In genomic region chr19:8109455-8109854, GRCh38 we compare ENCODE assay signal across 32 cellular contexts. TPM values are rescaled to one million over a fixed set of nuclear protein-coding genes. Genes with fewer than 3 reads are reported as not detected.
"Had no signal": no experiment of that assay in that cellular context is flagged by ENCODE, and none has a peak within 500 bp of the region (broad histone marks: within the 10 kb centered on the region; RNA-seq: fewer than 3 reads in every experiment).

No MANE protein-coding gene starts in this region.

- H3K36me3 ChIP-seq: ascending aorta, breast epithelium, cardiac muscle cell, colonic mucosa, esophagus squamous epithelium, gastroesophageal sphincter had no signal

- H3K27ac Mint-ChIP-seq: activated CD8-positive, alpha-beta T cell treated with anti-CD3 and anti-CD28 coated beads for 36 hours; activated naive CD4-positive, alpha-beta T cell treated with anti-CD3 and anti-CD28 coated beads, Interleukin-2, amount 50 U/mL, for 72 hours; activated naive CD8-positive, alpha-beta T cell treated with anti-CD3 and anti-CD28 coated beads, Interleukin-2, amount 10 ng/mL, durations not matched to agents 7 days and 5 days; activated T-helper 17 cell treated with anti-CD3 and anti-CD28 coated beads, Interleukin-2, amount 50 U/mL, for 72 hours; brain had no signal

- H3K9me3 ChIP-seq: ascending aorta, breast epithelium, colonic mucosa, esophagus squamous epithelium, gastroesophageal sphincter had no signal

- H3K27me3 ChIP-seq: ascending aorta, breast epithelium, cardiac muscle cell, colonic mucosa had no signal

- ATAC-seq: activated CD8-positive, alpha-beta T cell treated with anti-CD3 and anti-CD28 coated beads for 36 hours; activated naive CD4-positive, alpha-beta T cell treated with anti-CD3 and anti-CD28 coated beads, Interleukin-2, amount 50 U/mL, for 72 hours; activated T-cell treated with anti-CD3 and anti-CD28 coated beads, Interleukin-2, amount 50 U/mL, for 4 hours; activated T-helper 17 cell treated with anti-CD3 and anti-CD28 coated beads, Interleukin-2, amount 50 U/mL, for 72 hours; gastroesophageal sphincter had no signal

- H3K27ac ChIP-seq: ascending aorta, breast epithelium, cardiac muscle cell, colonic mucosa, epithelial cell of prostate, esophagus squamous epithelium, gastroesophageal sphincter had no signal

- H3K4me3 ChIP-seq: ascending aorta, breast epithelium, cardiac muscle cell, colonic mucosa, esophagus squamous epithelium, gastroesophageal sphincter had no signal

- H3K4me3 Mint-ChIP-seq: activated CD8-positive, alpha-beta T cell treated with anti-CD3 and anti-CD28 coated beads for 36 hours; activated naive CD8-positive, alpha-beta T cell treated with anti-CD3 and anti-CD28 coated beads, Interleukin-2, amount 10 ng/mL, durations not matched to agents 7 days and 5 days; activated T-cell treated with anti-CD3 and anti-CD28 coated beads, Interleukin-2, amount 50 U/mL, for 4 hours; activated T-helper 17 cell treated with anti-CD3 and anti-CD28 coated beads, Interleukin-2, amount 50 U/mL, for 72 hours; brain had no signal

- H3K27me3 Mint-ChIP-seq: brain had no signal

- H3K36me3 Mint-ChIP-seq: activated naive CD4-positive, alpha-beta T cell treated with anti-CD3 and anti-CD28 coated beads, Interleukin-2, amount 50 U/mL, for 72 hours; activated naive CD8-positive, alpha-beta T cell treated with anti-CD3 and anti-CD28 coated beads, Interleukin-2, amount 10 ng/mL, durations not matched to agents 7 days and 5 days had no signal

- H3K4me1 Mint-ChIP-seq: activated naive CD8-positive, alpha-beta T cell treated with anti-CD3 and anti-CD28 coated beads, Interleukin-2, amount 10 ng/mL, durations not matched to agents 7 days and 5 days; activated T-helper 17 cell treated with anti-CD3 and anti-CD28 coated beads, Interleukin-2, amount 50 U/mL, for 72 hours; brain had no signal

- DNase-seq: activated CD4-positive, alpha-beta T cell treated with anti-CD3 and anti-CD28 coated beads for 48 hours; activated CD4-positive, alpha-beta T cell treated with anti-CD3 and anti-CD28 coated beads, Interleukin-2, amount 50 U/mL, for 1 hour; activated CD4-positive, alpha-beta T cell treated with anti-CD3 and anti-CD28 coated beads, Interleukin-2, amount 50 U/mL, for 48 hours; activated CD4-positive, CD25-positive, alpha-beta regulatory T cell; activated CD8-positive, alpha-beta memory T cell treated with anti-CD3 and anti-CD28 coated beads for 24 hours; activated CD8-positive, alpha-beta T cell treated with anti-CD3 and anti-CD28 coated beads for 36 hours; activated effector memory CD4-positive, alpha-beta T cell treated with Interleukin-2 at 50 U/mL for 16 hours; activated gamma-delta T cell treated with Interleukin-2 at 50 U/mL for 16 hours; activated naive CD4-positive, alpha-beta T cell treated with Interleukin-2 at 50 U/mL for 16 hours; activated naive CD8-positive, alpha-beta T cell treated with anti-CD3 and anti-CD28 coated beads, Interleukin-2, amount 10 ng/mL, durations not matched to agents 7 days and 5 days; activated T-cell treated with anti-CD3 and anti-CD28 coated beads, Interleukin-2, amount 50 U/mL, for 4 hours; central memory CD4-positive, alpha-beta T cell; cerebellar nuclear complex; colonic mucosa; effector CD8-positive, alpha-beta T cell; esophagus squamous epithelium; foreskin melanocyte; T-helper 2 cell had no signal

- H3K9me3 Mint-ChIP-seq: activated CD8-positive, alpha-beta T cell treated with anti-CD3 and anti-CD28 coated beads for 36 hours; activated naive CD4-positive, alpha-beta T cell treated with anti-CD3 and anti-CD28 coated beads, Interleukin-2, amount 50 U/mL, for 72 hours; activated naive CD8-positive, alpha-beta T cell treated with anti-CD3 and anti-CD28 coated beads, Interleukin-2, amount 10 ng/mL, durations not matched to agents 7 days and 5 days; activated T-cell treated with anti-CD3 and anti-CD28 coated beads, Interleukin-2, amount 50 U/mL, for 4 hours; activated T-helper 17 cell treated with anti-CD3 and anti-CD28 coated beads, Interleukin-2, amount 50 U/mL, for 72 hours; brain had no signal

- FAIRE-seq: endometrium, endothelial cell of umbilical vein had no signal

- H3K4me1 ChIP-seq: ascending aorta, breast epithelium, colonic mucosa, esophagus squamous epithelium, gastroesophageal sphincter had no signal

RNA-seq across cellular contexts. Expression of gene FBN3, which starts 39.9 kb away (rescaled TPM):
- total RNA-seq: ascending aorta, dermis microvascular lymphatic vessel endothelial cell, endothelial cell of umbilical vein, fibroblast of villous mesenchyme, glomerular endothelial cell had no signal
- polyA plus RNA-seq: endothelial cell of umbilical vein, fibroblast of lung had no signal

RNA-seq across cellular contexts. Expression of gene CCL25, which starts 56.9 kb away (rescaled TPM):
- total RNA-seq: activated T-cell treated with anti-CD3 and anti-CD28 coated beads, Interleukin-2, amount 50 U/mL, for 4 hours; ascending aorta; breast epithelium; cardiac muscle cell; colonic mucosa; dermis microvascular lymphatic vessel endothelial cell; endothelial cell of umbilical vein; esophagus squamous epithelium; fibroblast of lung; fibroblast of villous mesenchyme; gastroesophageal sphincter; glomerular endothelial cell had no signal
- polyA plus RNA-seq: cardiac muscle cell, endothelial cell of umbilical vein, fibroblast of lung had no signal
